In the genomic region with DNA sequence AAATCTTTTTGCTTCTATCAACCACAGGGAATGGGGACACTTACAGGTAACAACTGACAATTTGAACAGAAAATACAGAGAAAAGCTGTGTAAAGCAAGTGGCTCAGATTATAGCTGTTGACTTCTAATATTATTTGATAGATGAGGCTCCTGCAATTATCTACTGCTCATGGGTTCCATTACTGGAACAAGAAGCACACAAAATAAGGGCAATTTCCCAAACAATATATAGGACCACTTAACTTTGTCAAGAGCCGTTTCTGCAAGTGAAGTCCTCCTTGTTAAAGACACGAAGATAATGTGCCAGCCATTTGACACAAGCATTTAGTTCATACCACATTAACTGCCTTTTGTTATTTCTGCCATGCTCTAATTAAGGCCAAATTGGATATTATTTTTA, we compare ENCODE assay signal across 32 cellular contexts.
"Had no signal": no experiment of that assay in that cellular context is flagged by ENCODE, and none has a peak within 500 bp of the region (broad histone marks: within the 10 kb centered on the region; RNA-seq: fewer than 3 reads in every experiment).

No MANE protein-coding gene starts in this region.

- DNase-seq: activated CD4-positive, alpha-beta T cell treated with anti-CD3 and anti-CD28 coated beads for 4 hours; activated CD4-positive, alpha-beta T cell treated with anti-CD3 and anti-CD28 coated beads, Interleukin-2, amount 50 U/mL, for 48 hours; activated CD8-positive, alpha-beta memory T cell treated with anti-CD3 and anti-CD28 coated beads for 24 hours; activated effector memory CD4-positive, alpha-beta T cell treated with anti-CD3 and anti-CD28 coated beads, Interleukin-2, amount 50 U/mL, for 16 hours; activated naive CD4-positive, alpha-beta T cell treated with anti-CD3 and anti-CD28 coated beads for 36 hours; activated naive CD8-positive, alpha-beta T cell treated with anti-CD3 and anti-CD28 coated beads for 36 hours; adrenal gland; aorta; body of pancreas; dermis blood vessel endothelial cell; effector CD8-positive, alpha-beta T cell; kidney glomerular epithelial cell; left ventricle myocardium inferior; mesendoderm; natural killer cell; stimulated activated CD4-positive, alpha-beta T cell treated with anti-CD3 and anti-CD28 coated beads, Interleukin-1b, Interleukin-23, amount 100 ng/mL, for 48 hours; stimulated activated CD4-positive, alpha-beta T cell treated with anti-CD3 and anti-CD28 coated beads, Interleukin-4, amount 100 ng/mL, for 4 hours; stimulated activated CD8-positive, alpha-beta memory T cell treated with anti-CD3 and anti-CD28 coated beads, Interleukin-4, amount 100 ng/mL, for 48 hours; stimulated activated naive CD8-positive, alpha-beta T cell treated with anti-CD3 and anti-CD28 coated beads, Interleukin-15, amount 100 ng/mL, for 72 hours; substantia nigra had no signal

- H3K4me3 Mint-ChIP-seq: activated naive CD4-positive, alpha-beta T cell treated with anti-CD3 and anti-CD28 coated beads for 36 hours; activated naive CD8-positive, alpha-beta T cell treated with anti-CD3 and anti-CD28 coated beads for 36 hours; activated T-helper 1 cell treated with anti-CD3 and anti-CD28 coated beads, Interleukin-12 subunit alpha, Interleukin-12 subunit beta, Interleukin-2, Interleukin-4 antibody, amounts not matched to agents 30 ng/mL and 10 ng/mL and 1 ng/mL, durations not matched to agents 14 hours and 24 hours and 36 hours; natural killer cell; stimulated activated memory B cell treated with anti-CD40 and anti-IgM and Interleukin-4, amounts not matched to agents 10 μg/mL and 1 μg/mL and 100 μg/mL, for 72 hours; stimulated activated naive CD8-positive, alpha-beta T cell treated with anti-CD3 and anti-CD28 coated beads, Interleukin-15, amount 100 ng/mL, for 72 hours; type B pancreatic cell had no signal

- H3K27me3 ChIP-seq: body of pancreas, right atrium auricular region, vagina had no signal

- H3K9me3 Mint-ChIP-seq: activated naive CD4-positive, alpha-beta T cell treated with anti-CD3 and anti-CD28 coated beads for 36 hours; activated naive CD8-positive, alpha-beta T cell treated with anti-CD3 and anti-CD28 coated beads for 36 hours; natural killer cell; stimulated activated naive CD8-positive, alpha-beta T cell treated with anti-CD3 and anti-CD28 coated beads, Interleukin-15, amount 100 ng/mL, for 72 hours; type B pancreatic cell had no signal

- H3K4me1 ChIP-seq: adrenal gland, body of pancreas, left ventricle myocardium inferior, right atrium auricular region had no signal

- H3K4me3 ChIP-seq: adrenal gland, body of pancreas, left ventricle myocardium inferior, lung, right atrium auricular region, smooth muscle cell, vagina had no signal

- H3K27ac Mint-ChIP-seq: activated naive CD4-positive, alpha-beta T cell treated with anti-CD3 and anti-CD28 coated beads for 36 hours; activated naive CD8-positive, alpha-beta T cell treated with anti-CD3 and anti-CD28 coated beads for 36 hours; activated T-helper 1 cell treated with anti-CD3 and anti-CD28 coated beads, Interleukin-12 subunit alpha, Interleukin-12 subunit beta, Interleukin-2, Interleukin-4 antibody, amounts not matched to agents 30 ng/mL and 10 ng/mL and 1 ng/mL, durations not matched to agents 14 hours and 24 hours and 36 hours; natural killer cell; stimulated activated memory B cell treated with anti-CD40 and anti-IgM and Interleukin-4, amounts not matched to agents 10 μg/mL and 1 μg/mL and 100 μg/mL, for 72 hours; stimulated activated naive CD8-positive, alpha-beta T cell treated with anti-CD3 and anti-CD28 coated beads, Interleukin-15, amount 100 ng/mL, for 72 hours; type B pancreatic cell had no signal

- FAIRE-seq: colon, endometrium, frontal cortex had no signal

- ATAC-seq: body of pancreas; natural killer cell; stimulated activated memory B cell treated with anti-CD40 and anti-IgM and Interleukin-4, amounts not matched to agents 10 μg/mL and 1 μg/mL and 100 μg/mL, for 72 hours; stimulated activated naive CD8-positive, alpha-beta T cell treated with anti-CD3 and anti-CD28 coated beads, Interleukin-15, amount 100 ng/mL, for 72 hours had no signal

- H3K27me3 Mint-ChIP-seq: type B pancreatic cell had no signal

- H3K9me3 ChIP-seq: adrenal gland, body of pancreas, left ventricle myocardium inferior, right atrium auricular region, vagina had no signal

- H3K4me2 ChIP-seq: smooth muscle cell had no signal

- H3K27ac ChIP-seq: adrenal gland, body of pancreas, epithelial cell of prostate, left ventricle myocardium inferior, right atrium auricular region, vagina, VCaP had no signal

- H3K4me1 Mint-ChIP-seq: activated naive CD8-positive, alpha-beta T cell treated with anti-CD3 and anti-CD28 coated beads for 36 hours had no signal

- H3K36me3 ChIP-seq: adrenal gland, left ventricle myocardium inferior, right atrium auricular region, vagina had no signal

- H3K36me3 Mint-ChIP-seq: activated naive CD8-positive, alpha-beta T cell treated with anti-CD3 and anti-CD28 coated beads for 36 hours; natural killer cell; stimulated activated memory B cell treated with anti-CD40 and anti-IgM and Interleukin-4, amounts not matched to agents 10 μg/mL and 1 μg/mL and 100 μg/mL, for 72 hours; type B pancreatic cell had no signal
